Comparison of ENCODE assay signal across 25 cellular contexts in the genomic region with DNA sequence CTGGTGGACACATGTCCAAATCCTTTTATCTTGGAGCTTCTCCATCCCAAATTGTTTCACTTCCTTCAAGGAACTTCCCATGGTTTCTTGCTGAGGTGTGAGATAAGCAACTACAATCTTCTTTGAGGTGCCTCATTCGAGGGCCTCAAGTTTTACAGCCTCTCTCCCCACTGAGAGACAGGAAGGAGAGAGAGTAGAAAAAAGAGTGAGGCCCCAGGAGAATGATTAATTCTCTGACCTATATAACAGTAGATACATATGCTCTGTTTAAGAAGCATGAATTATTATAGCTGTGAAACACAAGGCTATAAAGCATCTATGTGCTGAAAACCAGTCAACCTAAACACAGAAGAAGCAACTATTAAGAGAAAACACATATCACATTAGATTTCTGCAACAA.
"Had no signal": no experiment of that assay in that cellular context is flagged by ENCODE, and none has a peak within 500 bp of the region (broad histone marks: within the 10 kb centered on the region; RNA-seq: fewer than 3 reads in every experiment).

No MANE protein-coding gene starts in this region.

- H3K4me3 Mint-ChIP-seq: activated T-cell treated with anti-CD3 and anti-CD28 coated beads, Interleukin-2, amount 50 U/mL, for 4 hours had no signal

- H3K36me3 ChIP-seq: adrenal gland, ascending aorta, brain microvascular endothelial cell had no signal

- H3K27ac ChIP-seq: adrenal gland, ascending aorta, brain microvascular endothelial cell, foreskin keratinocyte, parathyroid adenoma, stomach, suprapubic skin, tibial nerve had no signal

- H3K4me3 ChIP-seq: adrenal gland, ascending aorta, stomach, suprapubic skin, tibial nerve had no signal

- DNase-seq: activated CD4-positive, alpha-beta T cell treated with anti-CD3 and anti-CD28 coated beads for 4 hours; activated CD4-positive, alpha-beta T cell treated with anti-CD3 and anti-CD28 coated beads, Interleukin-2, amount 50 U/mL, for 48 hours; activated CD4-positive, CD25-positive, alpha-beta regulatory T cell; activated CD8-positive, alpha-beta memory T cell treated with anti-CD3 and anti-CD28 coated beads, Interleukin-2, amount 50 U/mL, for 4 hours; activated gamma-delta T cell; activated naive CD4-positive, alpha-beta T cell treated with anti-CD3 and anti-CD28 coated beads, Interleukin-2, amount 50 U/mL, for 16 hours; activated T-cell treated with anti-CD3 and anti-CD28 coated beads, Interleukin-2, amount 50 U/mL, for 4 hours; brain microvascular endothelial cell; central memory CD4-positive, alpha-beta T cell; dermis blood vessel endothelial cell; effector CD8-positive, alpha-beta T cell; foreskin keratinocyte; glutamatergic neuron; hippocampal formation; nucleus accumbens; right cardiac atrium; stimulated activated CD4-positive, alpha-beta T cell treated with anti-CD3 and anti-CD28 coated beads, Interleukin-4, amount 100 ng/mL, for 24 hours; stomach; T-helper 9 cell had no signal

- H3K4me1 ChIP-seq: adrenal gland, ascending aorta, foreskin keratinocyte, suprapubic skin had no signal

- H3K9me3 Mint-ChIP-seq: activated T-cell treated with anti-CD3 and anti-CD28 coated beads, Interleukin-2, amount 50 U/mL, for 4 hours had no signal

- H3K9me3 ChIP-seq: adrenal gland, ascending aorta, stomach, suprapubic skin, tibial nerve had no signal

- H3K27me3 ChIP-seq: adrenal gland, ascending aorta, brain microvascular endothelial cell, foreskin keratinocyte, stomach, suprapubic skin, tibial nerve had no signal

- ATAC-seq: activated T-cell treated with anti-CD3 and anti-CD28 coated beads, Interleukin-2, amount 50 U/mL, for 4 hours; foreskin keratinocyte; right cardiac atrium; SK-N-SH treated with all-trans-retinoic acid at 6 μM for 48 hours had no signal
